In genomic region chr6:138493413-138493812, GRCh38 we compare ENCODE assay signal across 10 cellular contexts. TPM values are rescaled to one million over a fixed set of nuclear protein-coding genes. Genes with fewer than 3 reads are reported as not detected.
DNase-seq lines count a peak whose midpoint lies in the region; ATAC-seq, FAIRE-seq and TF ChIP-seq lines count a peak whose summit lies in the region.
"Had no signal": no experiment of that assay in that cellular context is flagged by ENCODE, and none has a peak within 500 bp of the region (broad histone marks: within the 10 kb centered on the region; RNA-seq: fewer than 3 reads in every experiment).

No MANE protein-coding gene starts in this region.

- 18 to 19% methylated on average over 5 of the region's 5 CpGs for WGBS in GM23248 (ENCODE audit: low coverage in 1 of 2, low lambda C conversion rate in 2 of 2, missing lambda C conversion rate in 2 of 2), 2 experiments

- H3K4me1 Mint-ChIP-seq in astrocyte (ENCODE audit: low read depth, unreplicated experiment), result peaks cover 32% of the 10 kb centered on the region

- TF ChIP-seq CTCF in astrocyte (IDR thresholded peaks at IDR 0.05; ENCODE audit: insufficient read depth, low read depth, low read length), result no peak

- 0 out of 2 replicates have a peak overlapping the region, but pooled peaks have one; percentile 21 for H2AFZ ChIP-seq in GM23248
- H2AFZ ChIP-seq in astrocyte (ENCODE audit: low read depth, low read length), result no peak overlapping the region

- peak; percentile 69 for DNase-seq in GM23248
- DNase-seq in astrocyte (ENCODE audit: low read depth), result peak; percentile 88
- no peak for DNase-seq in left cardiac atrium
- DNase-seq in SHP77 treated with DMSO at 0.1 percent for 48 hours (lab: John Stamatoyannopoulos, UW), result no peak
- no peak for DNase-seq in activated CD8-positive, alpha-beta memory T cell treated with anti-CD3 and anti-CD28 coated beads for 24 hours
- DNase-seq: activated T-cell treated with anti-CD3 and anti-CD28 coated beads for 4 hours, PC-3 had no signal

- FAIRE-seq in astrocyte (lab: Jason Lieb, UNC), result peak; percentile 17

- peak overlapping the region; percentile 14; the same call in 1 of the 2 replicates for H3K9ac ChIP-seq in GM23248
- H3K9ac ChIP-seq in astrocyte (ENCODE audit: low read length), result no peak overlapping the region
- no peak overlapping the region for H3K9ac ChIP-seq in rectal smooth muscle tissue (ENCODE audit: low read length)

- intact Hi-C loops in left cardiac atrium (cut with DNase I), result no loop called here

- peaks cover 13% of the 10 kb centered on the region for H3K36me3 Mint-ChIP-seq in astrocyte (ENCODE audit: low read depth, unreplicated experiment)

- H3K27me3 Mint-ChIP-seq in astrocyte (ENCODE audit: low read depth, unreplicated experiment), result no peaks in the 10 kb centered on the region

- H4K20me1 ChIP-seq in GM23248 (ENCODE audit: insufficient read depth), result no peaks in the 10 kb centered on the region
- peaks cover 14% of the 10 kb centered on the region for H4K20me1 ChIP-seq in astrocyte (ENCODE audit: insufficient read depth, low read length)

- H3K4me3 ChIP-seq in GM23248, result 0 out of 2 replicates have a peak overlapping the region, but pooled peaks have one; percentile 3
- H3K4me3 ChIP-seq in astrocyte (ENCODE audit: insufficient read depth, low read depth, low read length), result no peak overlapping the region
- H3K4me3 ChIP-seq in rectal smooth muscle tissue (ENCODE audit: low read length), result no peak overlapping the region

- no peaks in the 10 kb centered on the region for H3F3A ChIP-seq in GM23248 (ENCODE audit: insufficient read depth)

- ATAC-seq in left cardiac atrium (peak; percentile 53 to 82), GM21825 (IDR thresholded peaks at IDR 0.05; ENCODE audit: unreplicated experiment) (no peak), GM19395 (IDR thresholded peaks at IDR 0.05; ENCODE audit: unreplicated experiment) (no peak)
- ATAC-seq: PC-3 had no signal

- H3K4me2 ChIP-seq in GM23248 (ENCODE audit: unreplicated experiment), result peak overlapping the region; percentile 29
- peak overlapping the region; percentile 30 for H3K4me2 ChIP-seq in astrocyte (ENCODE audit: low read length)

- H3K4me3 Mint-ChIP-seq in astrocyte (ENCODE audit: unreplicated experiment), result peak overlapping the region; percentile 43

- H3K27ac Mint-ChIP-seq in astrocyte (ENCODE audit: unreplicated experiment), result peak overlapping the region; percentile 59

- H3K27me3 ChIP-seq in GM23248 (replicated peaks; ENCODE audit: insufficient read depth) (no peaks in the 10 kb centered on the region), astrocyte (ENCODE audit: insufficient read depth, low read length) (no peaks in the 10 kb centered on the region), rectal smooth muscle tissue (ENCODE audit: control insufficient read depth, insufficient read depth, low read length) (no peaks in the 10 kb centered on the region)

- in situ Hi-C loops in GM23248 (cut with MboI), result no loop called here

- H3K36me3 ChIP-seq in GM23248 (ENCODE audit: low read depth) (no peaks in the 10 kb centered on the region), astrocyte (ENCODE audit: insufficient read depth, low read length) (no peaks in the 10 kb centered on the region), rectal smooth muscle tissue (ENCODE audit: control insufficient read depth, insufficient read depth, low read length) (no peaks in the 10 kb centered on the region)

- no peaks in the 10 kb centered on the region for H3K9me2 ChIP-seq in GM23248 (ENCODE audit: insufficient read depth)

- H3K4me1 ChIP-seq in GM23248 (ENCODE audit: insufficient read depth), result peaks cover 9% of the 10 kb centered on the region
- H3K4me1 ChIP-seq in astrocyte (ENCODE audit: insufficient read depth, low read length), result peaks cover 9% of the 10 kb centered on the region
- peaks cover 11% of the 10 kb centered on the region for H3K4me1 ChIP-seq in rectal smooth muscle tissue (ENCODE audit: control insufficient read depth, insufficient read depth, low read length)

- no peaks in the 10 kb centered on the region for H3K79me2 ChIP-seq in GM23248 (ENCODE audit: insufficient read depth)
- H3K79me2 ChIP-seq in astrocyte (ENCODE audit: insufficient read depth, low read length), result peaks cover 42% of the 10 kb centered on the region

- H3K9me3 ChIP-seq in GM23248 (ENCODE audit: low read depth) (no peaks in the 10 kb centered on the region), astrocyte (ENCODE audit: insufficient read depth, low read depth, low read length) (no peaks in the 10 kb centered on the region)

- no peaks in the 10 kb centered on the region for H3K9me3 Mint-ChIP-seq in astrocyte (ENCODE audit: unreplicated experiment)

- H3K27ac ChIP-seq in GM23248, result peak overlapping the region; percentile 22; the same call in 1 of the 2 replicates
- peak overlapping the region; percentile 40 for H3K27ac ChIP-seq in astrocyte (ENCODE audit: low read depth, low read length)
- H3K27ac ChIP-seq in rectal smooth muscle tissue (ENCODE audit: low read depth, low read length), result peak overlapping the region; percentile 34

RNA-seq across cellular contexts. Expression of gene NHSL1, which starts 5.9 kb away (rescaled TPM):
- 6.2 and 9.4 TPM in 2 replicates for total RNA-seq in GM23248 (2014; rRNA removed; shearing (Covaris generic))
- polyA plus RNA-seq in GM23248 (2016; fragmentation: Nextera tagmentation; extraction: Ambion mirVana), result 3.3 and 3.4 TPM in 2 replicates
- total RNA-seq in astrocyte, result 28.7 and 33.5 TPM in 2 replicates
- total RNA-seq in left cardiac atrium, result 10 to 100 TPM; 32.1 to 45.1 TPM

Comparison
In these comparisons a context has a peak if more than half of its experiments do, and no peak if none do; other contexts are left out.
1. DNase-seq: peak in GM23248 (single experiment) and astrocyte (single experiment); none in left cardiac atrium (single experiment), SHP77 treated with DMSO at 0.1 percent for 48 hours (single experiment) and activated CD8-positive, alpha-beta memory T cell treated with anti-CD3 and anti-CD28 coated beads for 24 hours (single experiment).
2. ATAC-seq: peak in left cardiac atrium (2 of 2); none in GM21825 (single experiment) and GM19395 (single experiment).
3. Peak in every context shown above with its lines, with median percentiles within 50 percentile points of each other: H3K27ac ChIP-seq.